15 cellular contexts compared by ENCODE assay signal in the genomic region with DNA sequence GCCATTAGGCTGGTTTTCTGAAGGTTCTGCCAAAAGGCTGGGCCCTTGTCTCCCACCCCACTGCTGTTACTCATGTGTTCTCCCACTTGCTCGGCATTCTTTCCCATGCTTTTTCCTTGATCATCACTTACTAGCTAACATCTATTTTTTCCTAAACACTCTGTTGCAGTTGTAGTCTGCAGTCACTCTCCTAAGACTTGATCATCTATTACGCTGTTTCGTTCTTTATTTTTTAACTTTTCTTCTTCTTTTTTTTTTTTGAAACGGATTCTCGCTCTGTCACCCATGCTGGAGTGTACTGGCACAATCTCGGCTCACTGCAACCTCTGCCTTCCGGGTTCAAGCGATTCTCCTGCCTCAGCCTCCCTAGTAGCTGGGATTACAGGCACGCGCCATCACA.
DNase-seq lines count a peak whose midpoint lies in the region; ATAC-seq and TF ChIP-seq lines count a peak whose summit lies in the region.
"Had no signal": no experiment of that assay in that cellular context is flagged by ENCODE, and none has a peak within 500 bp of the region (broad histone marks: within the 10 kb centered on the region; RNA-seq: fewer than 3 reads in every experiment).

No MANE protein-coding gene starts in this region.

- no peak overlapping the region for H3K4me3 ChIP-seq in GM23248
- H3K4me3 ChIP-seq in HUES6 (ENCODE audit: low read depth, low read length): no peak overlapping the region
- H3K4me3 ChIP-seq in endodermal cell (ENCODE audit: low read length): no peak overlapping the region
- no peak overlapping the region for H3K4me3 ChIP-seq in neutrophil (ENCODE audit: low read depth in 1 of 2, low read length in 1 of 2)
- no peak overlapping the region for H3K4me3 ChIP-seq in BE2C (ENCODE audit: low read depth, low read length)
- H3K4me3 ChIP-seq: GM12878 had no signal

- no peaks in the 10 kb centered on the region for H3K27me3 ChIP-seq in GM23248 (replicated peaks; ENCODE audit: insufficient read depth)
- H3K27me3 ChIP-seq in HUES6 (ENCODE audit: control insufficient read depth, insufficient read depth, low read length): no peaks in the 10 kb centered on the region
- no peaks in the 10 kb centered on the region for H3K27me3 ChIP-seq in endodermal cell (ENCODE audit: control insufficient read depth, insufficient read depth, low read length, poor library complexity, severe bottlenecking)
- H3K27me3 ChIP-seq in neutrophil: no peaks in the 10 kb centered on the region
- H3K27me3 ChIP-seq in BE2C: no peaks in the 10 kb centered on the region

- peaks cover 56% of the 10 kb centered on the region for H3K4me1 Mint-ChIP-seq in endodermal cell

- DNase-seq in GM23248 (peak; percentile 13), endodermal cell (peak; percentile 20), BE2C (no peak)
- DNase-seq: ACHN; C1 segment of cervical spinal cord; Calu3; CD4-positive, alpha-beta T cell; DMS79 had no signal

- H3K27ac ChIP-seq in GM23248 (no peak overlapping the region), HUES6 (ENCODE audit: low read depth, low read length) (0 out of 2 replicates have a peak overlapping the region, but pooled peaks have one; percentile 73), endodermal cell (ENCODE audit: low read depth, low read length) (no peak overlapping the region), neutrophil (peak overlapping the region; percentile 90)
- H3K27ac ChIP-seq: KMS-11 had no signal

- in situ Hi-C loops in GM23248 (cut with MboI): no loop called here

- peaks cover 98% of the 10 kb centered on the region for H3K79me2 ChIP-seq in GM23248 (ENCODE audit: insufficient read depth)

- no peaks in the 10 kb centered on the region for H3K27me3 Mint-ChIP-seq in endodermal cell (ENCODE audit: insufficient read depth)
- H3K27me3 Mint-ChIP-seq: CD4-positive, alpha-beta T cell had no signal

- H3K36me3 ChIP-seq in GM23248 (ENCODE audit: low read depth) (0 out of 2 replicates have a peak, but pooled peaks cover 2% of the 10 kb centered on the region), HUES6 (ENCODE audit: control insufficient read depth, insufficient read depth, low read length) (no peaks in the 10 kb centered on the region; the same call in 1 of the 2 replicates), endodermal cell (ENCODE audit: control insufficient read depth, insufficient read depth, low read length) (peaks cover 29% of the 10 kb centered on the region), neutrophil (no peaks in the 10 kb centered on the region), BE2C (peaks cover 10% of the 10 kb centered on the region)

- H3K27ac Mint-ChIP-seq in endodermal cell: peak overlapping the region; percentile 38
- H3K27ac Mint-ChIP-seq: CD4-positive, alpha-beta T cell had no signal

- peaks cover 22% of the 10 kb centered on the region; the same call in 1 of the 2 replicates for H3F3A ChIP-seq in GM23248 (ENCODE audit: insufficient read depth)

- no peak overlapping the region for H2AFZ ChIP-seq in GM23248

- TF ChIP-seq CTCF in endodermal cell (conservative IDR thresholded peaks at IDR 0.05) (no peak), neutrophil (IDR thresholded peaks at IDR 0.05) (no peak), BE2C (IDR thresholded peaks at IDR 0.05; ENCODE audit: low read depth, low read length) (no peak)

- 91 to 92% methylated on average over 10 of the region's 10 CpGs for WGBS in GM23248 (ENCODE audit: low coverage in 1 of 2, low lambda C conversion rate in 2 of 2, missing lambda C conversion rate in 2 of 2), 2 experiments
- WGBS in endodermal cell (ENCODE audit: insufficient coverage in 1 of 2, insufficient read length in 1 of 2), 2 experiments: 94 to 97% methylated on average over 10 of the region's 10 CpGs

- H3K4me3 Mint-ChIP-seq in endodermal cell: no peak overlapping the region
- H3K4me3 Mint-ChIP-seq: CD4-positive, alpha-beta T cell had no signal

- H3K4me1 ChIP-seq in GM23248 (ENCODE audit: insufficient read depth) (peaks cover 20% of the 10 kb centered on the region), HUES6 (ENCODE audit: control insufficient read depth, insufficient read depth, low read length) (peaks cover 66% of the 10 kb centered on the region), endodermal cell (ENCODE audit: control insufficient read depth, insufficient read depth, low read length) (peaks cover 17% of the 10 kb centered on the region), neutrophil (ENCODE audit: control insufficient read depth in 1 of 2, insufficient read depth in 1 of 2, low read depth in 1 of 2, low read length in 1 of 2) (peaks cover 24 to 36% of the 10 kb centered on the region in 2 experiments), BE2C (no peaks in the 10 kb centered on the region)

- no peak overlapping the region for H3K4me2 ChIP-seq in GM23248 (ENCODE audit: unreplicated experiment)
- H3K4me2 ChIP-seq: KMS-11 had no signal

- no peaks in the 10 kb centered on the region for H3K9me2 ChIP-seq in GM23248 (ENCODE audit: insufficient read depth)

- no peak for ATAC-seq in HG02840 (IDR thresholded peaks at IDR 0.05; ENCODE audit: low FRiP score, unreplicated experiment)
- ATAC-seq in GM21717 (IDR thresholded peaks at IDR 0.05; ENCODE audit: unreplicated experiment): no peak
- ATAC-seq: GM12878, HCT116 had no signal

- H3K9ac ChIP-seq in GM23248: no peak overlapping the region
- no peak overlapping the region for H3K9ac ChIP-seq in HUES6 (ENCODE audit: low read length)
- no peak overlapping the region for H3K9ac ChIP-seq in endodermal cell (ENCODE audit: extremely low read depth, low read length, poor library complexity, severe bottlenecking)
- H3K9ac ChIP-seq: KMS-11 had no signal

- no peaks in the 10 kb centered on the region for H4K20me1 ChIP-seq in GM23248 (ENCODE audit: insufficient read depth)

- H3K9me3 ChIP-seq in GM23248 (ENCODE audit: low read depth) (no peaks in the 10 kb centered on the region), HUES6 (ENCODE audit: control insufficient read depth, insufficient read depth, low read depth, low read length) (peaks cover 12% of the 10 kb centered on the region; the same call in 1 of the 2 replicates), endodermal cell (ENCODE audit: control insufficient read depth, low read length) (peaks cover 47% of the 10 kb centered on the region), neutrophil (no peaks in the 10 kb centered on the region), BE2C (peaks cover 2% of the 10 kb centered on the region)

- peaks cover 32% of the 10 kb centered on the region for H3K36me3 Mint-ChIP-seq in endodermal cell (ENCODE audit: low read depth)

- H3K9me3 Mint-ChIP-seq in endodermal cell: peaks cover 12% of the 10 kb centered on the region

Comparison
In these comparisons a context has a peak if more than half of its experiments do, and no peak if none do; other contexts are left out.
1. H3K27ac ChIP-seq: peak in HUES6 (single experiment) and neutrophil (single experiment); none in GM23248 (single experiment) and endodermal cell (single experiment).